Comparison of ENCODE assay signal across 17 cellular contexts in the genomic region with DNA sequence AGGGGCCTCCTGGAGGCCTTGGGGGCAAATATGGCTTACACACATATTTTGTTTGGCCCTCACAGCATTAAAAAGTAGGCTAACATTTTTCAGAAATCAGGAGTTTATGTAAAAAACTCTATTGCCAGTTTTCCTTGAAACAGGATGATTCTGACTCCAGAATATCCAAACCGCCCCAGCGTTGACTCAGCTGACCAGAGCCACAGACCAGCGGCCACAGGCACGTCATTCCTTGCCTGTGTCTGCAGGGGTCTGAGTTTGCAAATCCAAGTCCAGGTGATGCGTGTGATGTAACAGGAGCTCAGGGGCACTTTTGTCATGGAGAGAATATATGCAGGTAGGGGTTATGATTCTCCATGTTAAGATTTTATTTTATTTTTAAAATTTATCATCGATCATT.
DNase-seq lines count a peak whose midpoint lies in the region; ATAC-seq and TF ChIP-seq lines count a peak whose summit lies in the region.
"Had no signal": no experiment of that assay in that cellular context is flagged by ENCODE, and none has a peak within 500 bp of the region (broad histone marks: within the 10 kb centered on the region; RNA-seq: fewer than 3 reads in every experiment).

No MANE protein-coding gene starts in this region.

- H3K36me3 ChIP-seq in testis (ENCODE audit: low read depth, missing control alignments) (no peaks in the 10 kb centered on the region), body of pancreas (replicated peaks in 1 of 2; ENCODE audit: insufficient read depth in 1 of 2, low read depth in 2 of 2) (no peaks in the 10 kb centered on the region)
- H3K36me3 ChIP-seq: BLaER1 had no signal

- H3K27ac ChIP-seq in testis (peak overlapping the region in 1 of 2 donors; percentile 31), body of pancreas (no peak overlapping the region)
- H3K27ac ChIP-seq: 22Rv1, A549, BLaER1 had no signal

- DNase-seq in Daoy (ENCODE audit: low read depth) (peak; percentile 49), HT1080 (ENCODE audit: low read depth) (peak; percentile 45), astrocyte of the spinal cord (ENCODE audit: low read depth, low spot score) (peak; percentile 3), testis (peak; percentile 42), Right ventricle myocardium inferior (ENCODE audit: missing footprints) (no peak), body of pancreas (no peak), activated gamma-delta T cell (lab: John Stamatoyannopoulos, UW) (no peak)
- DNase-seq: CD4-positive, alpha-beta memory T cell; DMS79 treated with DMSO at 0.1 percent for 48 hours; GOT3; H7; HFFc6 had no signal

- H3K4me1 ChIP-seq in testis, result no peaks in the 10 kb centered on the region
- H3K4me1 ChIP-seq in body of pancreas, result peaks cover 5% of the 10 kb centered on the region
- H3K4me1 ChIP-seq: A549 had no signal

- TF ChIP-seq CTCF in astrocyte of the spinal cord (IDR thresholded peaks at IDR 0.05; ENCODE audit: low read depth, low read length), result no peak
- TF ChIP-seq CTCF in testis (IDR thresholded peaks at IDR 0.05), result no peak
- no peak for TF ChIP-seq CTCF in body of pancreas (IDR thresholded peaks at IDR 0.05)

- H3K27me3 ChIP-seq in testis (no peaks in the 10 kb centered on the region), body of pancreas (no peaks in the 10 kb centered on the region)
- H3K27me3 ChIP-seq: BLaER1 had no signal

- ATAC-seq in Right ventricle myocardium inferior (no peak), body of pancreas (no peak), HG03460 (IDR thresholded peaks at IDR 0.05; ENCODE audit: unreplicated experiment) (no peak)
- ATAC-seq: A549, HCT116 had no signal

- WGBS in testis, 2 donors, result 78 to 82% methylated on average over 6 of the region's 6 CpGs
- WGBS in body of pancreas, 2 donors, result 79 to 89% methylated on average over 6 of the region's 6 CpGs

- no peak for TF ChIP-seq POLR2A in testis (IDR thresholded peaks at IDR 0.05)
- no peak for TF ChIP-seq POLR2A in body of pancreas (IDR thresholded peaks at IDR 0.05)

- H3K4me3 ChIP-seq in astrocyte of the spinal cord (ENCODE audit: low read depth, low read length), result no peak overlapping the region
- H3K4me3 ChIP-seq in testis, result no peak overlapping the region
- no peak overlapping the region for H3K4me3 ChIP-seq in body of pancreas
- H3K4me3 ChIP-seq: A549, BLaER1 had no signal

- in situ Hi-C loops in astrocyte of the spinal cord (cut with HindIII; ENCODE audit: low sequenced_read_pairs), result no loop called here

- no peaks in the 10 kb centered on the region for H3K9me3 ChIP-seq in testis
- H3K9me3 ChIP-seq in body of pancreas, result no peaks in the 10 kb centered on the region

- intact Hi-C loops in testis (cut with DNase I; ENCODE audit: low total_unique reads), result no loop called here
- intact Hi-C loops in Right ventricle myocardium inferior (cut with DNase I), result no loop called here
- intact Hi-C loops in body of pancreas (cut with DNase I), result no loop called here

Comparison
In these comparisons a context has a peak if more than half of its experiments do, and no peak if none do; other contexts are left out.
1. DNase-seq: peak in Daoy (single experiment), HT1080 (single experiment), astrocyte of the spinal cord (single experiment) and testis (single experiment); none in Right ventricle myocardium inferior (single experiment), body of pancreas (0 of 4) and activated gamma-delta T cell (single experiment).